18 cellular contexts compared by ENCODE assay signal in genomic region chr6:17968081-17968518, GRCh38. TPM values are rescaled to one million over a fixed set of nuclear protein-coding genes. Genes with fewer than 3 reads are reported as not detected.
DNase-seq lines count a peak whose midpoint lies in the region; ATAC-seq and TF ChIP-seq lines count a peak whose summit lies in the region.
"Had no signal": no experiment of that assay in that cellular context is flagged by ENCODE, and none has a peak within 500 bp of the region (broad histone marks: within the 10 kb centered on the region; RNA-seq: fewer than 3 reads in every experiment).

No MANE protein-coding gene starts in this region.

- no peak overlapping the region for H4K5ac ChIP-seq in H9 (ENCODE audit: insufficient read length, low read depth, low read length)

- H3K4me3 ChIP-seq in SK-N-SH (ENCODE audit: low read depth in 2 of 2, low read length in 1 of 2) = no peak overlapping the region
- no peak overlapping the region for H3K4me3 ChIP-seq in epithelial cell of esophagus (ENCODE audit: low read length)
- no peak overlapping the region for H3K4me3 ChIP-seq in gastrocnemius medialis
- H3K4me3 ChIP-seq: heart left ventricle, left lung, skin epidermis, stomach had no signal

- no peak overlapping the region for H3K56ac ChIP-seq in H9 (ENCODE audit: insufficient read length, low read depth, low read length)

- WGBS in H9 (ENCODE audit: extremely low coverage, insufficient read length, low lambda C conversion rate) = no CpG with 5 or more reads among the region's 2 CpGs
- WGBS in SK-N-SH (ENCODE audit: low lambda C conversion rate) = 93% methylated on average over 2 of the region's 2 CpGs

- H3K9me3 ChIP-seq in H9 (ENCODE audit: control insufficient read depth, low read depth, low read length) (no peaks in the 10 kb centered on the region), SK-N-SH (no peaks in the 10 kb centered on the region), gastrocnemius medialis (no peaks in the 10 kb centered on the region)
- H3K9me3 ChIP-seq: heart left ventricle, left lung, stomach had no signal

- no peaks in the 10 kb centered on the region for H3K27me3 Mint-ChIP-seq in H9 (ENCODE audit: low read depth)
- peaks cover 1 to 6% (median 3%) of the 10 kb centered on the region in 3 donors for H3K27me3 Mint-ChIP-seq in immature natural killer cell (ENCODE audit: low read depth in 3 of 3)

- H3K4ac ChIP-seq in H9 (ENCODE audit: low read depth, low read length) = no peak overlapping the region

- ATAC-seq in gastrocnemius medialis (peak; percentile 75 to 85), GM18867 (IDR thresholded peaks at IDR 0.05; ENCODE audit: unreplicated experiment) (no peak)
- ATAC-seq: left lung; natural killer cell treated with Interleukin-12 subunit alpha and Interleukin-12 subunit beta and Interleukin-15 and Interleukin-18, amount 100 ng/mL, for 72 hours; Right ventricle myocardium inferior had no signal

- H3K4me1 Mint-ChIP-seq in H9 = peaks cover 35 to 39% of the 10 kb centered on the region in 2 experiments
- H3K4me1 Mint-ChIP-seq in immature natural killer cell = peaks cover 27 to 31% of the 10 kb centered on the region in 2 donors

- no peak for TF ChIP-seq EP300 in SK-N-SH (IDR thresholded peaks at IDR 0.05; ENCODE audit: borderline replicate concordance in 1 of 2, low read depth in 1 of 2, low read length in 1 of 2)

- no peak overlapping the region for H2AK5ac ChIP-seq in H9 (ENCODE audit: insufficient read length, low read length)

- no peak overlapping the region for H3K14ac ChIP-seq in H9 (ENCODE audit: insufficient read depth, low read length)

- H4K20me1 ChIP-seq in H9 (ENCODE audit: control insufficient read depth, insufficient read depth, insufficient read length) = no peaks in the 10 kb centered on the region
- peaks cover 4% of the 10 kb centered on the region; the same call in 1 of the 2 replicates for H4K20me1 ChIP-seq in SK-N-SH (ENCODE audit: insufficient read depth)

- no peak for TF ChIP-seq RAD21 in SK-N-SH (IDR thresholded peaks at IDR 0.05; ENCODE audit: low read length)

- H2BK120ac ChIP-seq in H9 (ENCODE audit: low read depth, low read length, poor library complexity, severe bottlenecking) = no peak overlapping the region

- H3F3A ChIP-seq in SK-N-SH (replicated peaks; ENCODE audit: insufficient read depth) = peaks cover 57% of the 10 kb centered on the region

- H3K4me3 Mint-ChIP-seq in H9 = no peak overlapping the region
- H3K4me3 Mint-ChIP-seq in immature natural killer cell = no peak overlapping the region
- H3K4me3 Mint-ChIP-seq: CD4-positive, alpha-beta T cell; natural killer cell treated with Interleukin-12 subunit alpha and Interleukin-12 subunit beta and Interleukin-15 and Interleukin-18, amount 100 ng/mL, for 72 hours had no signal

- no peak overlapping the region for H2BK12ac ChIP-seq in H9 (ENCODE audit: insufficient read length, low read depth, low read length)

- POLR2A ChIA-PET in SK-N-SH (lab: Yijun Ruan, JAX) = no interaction called here

- no peaks in the 10 kb centered on the region for H3K23me2 ChIP-seq in H9 (ENCODE audit: insufficient read length, low read depth, low read length, poor library complexity, severe bottlenecking)

- H3K4me1 ChIP-seq in H9 (ENCODE audit: insufficient read depth, low read length) = peaks cover 3% of the 10 kb centered on the region; the same call in 1 of the 2 replicates
- peaks cover 2 to 57% of the 10 kb centered on the region in 2 experiments for H3K4me1 ChIP-seq in SK-N-SH (ENCODE audit: control insufficient read depth in 1 of 2, insufficient read depth in 2 of 2, low read depth in 1 of 2, low read length in 1 of 2)
- peaks cover 66 to 69% of the 10 kb centered on the region in 2 donors for H3K4me1 ChIP-seq in gastrocnemius medialis

- no peaks in the 10 kb centered on the region for H3K9me2 ChIP-seq in SK-N-SH

- DNase-seq in H9 (no peak), SK-N-SH (no peak), epithelial cell of esophagus (ENCODE audit: low read depth) (peak; percentile 70), gastrocnemius medialis (peak; percentile 36 to 59), immature natural killer cell (no peak), SW 1271 (lab: John Stamatoyannopoulos, UW) (no peak)
- DNase-seq: activated CD8-positive, alpha-beta memory T cell treated with anti-CD3 and anti-CD28 coated beads for 24 hours; activated effector memory CD4-positive, alpha-beta T cell treated with Interleukin-2 at 50 U/mL for 16 hours; CD4-positive, alpha-beta T cell; GOT3; heart left ventricle; left lung; NCI-H2029 treated with DMSO at 0.1 percent for 48 hours; stomach had no signal

- H2BK20ac ChIP-seq in H9 (ENCODE audit: low read depth, low read length, poor library complexity, severe bottlenecking) = no peak overlapping the region

- H3K23ac ChIP-seq in H9 (ENCODE audit: insufficient read length, low read depth, low read length) = no peak overlapping the region

- CTCF ChIA-PET in SK-N-SH (lab: Yijun Ruan, JAX) = no interaction called here

- H4K8ac ChIP-seq in H9 (replicated peaks; ENCODE audit: insufficient read length, low read depth, low read length) = no peak overlapping the region

- peaks cover 3% of the 10 kb centered on the region for H3K79me1 ChIP-seq in H9 (ENCODE audit: insufficient read depth, low read depth, low read length, poor library complexity, severe bottlenecking)

- no peak overlapping the region for H2BK15ac ChIP-seq in H9 (ENCODE audit: low read depth, low read length)

- intact Hi-C loops in gastrocnemius medialis (cut with DNase I; ENCODE audit: low total_unique reads) = no loop called here

- no peak overlapping the region for H3K18ac ChIP-seq in H9 (ENCODE audit: insufficient read length, low read depth, low read length)

- H4K91ac ChIP-seq in H9 (ENCODE audit: insufficient read length, low read depth, low read length) = no peak overlapping the region

- H2AFZ ChIP-seq in H9 (ENCODE audit: low read length) (no peak overlapping the region), SK-N-SH (ENCODE audit: low read depth) (no peak overlapping the region)

- no peak overlapping the region for H3T11ph ChIP-seq in H9 (ENCODE audit: low read length)

- in situ Hi-C loops in gastrocnemius medialis (cut with MboI; ENCODE audit: low sequenced_read_pairs in 4 of 4) = no loop called here

- no peak overlapping the region for H2BK5ac ChIP-seq in H9 (ENCODE audit: insufficient read length, low read length)

- H3K27ac Mint-ChIP-seq in H9 (peak overlapping the region in 2 of 3 experiments; percentile 45 to 62; a peak in 2 of 7 replicates), immature natural killer cell (no peak overlapping the region)
- H3K27ac Mint-ChIP-seq: CD4-positive, alpha-beta T cell; natural killer cell treated with Interleukin-12 subunit alpha and Interleukin-12 subunit beta and Interleukin-15 and Interleukin-18, amount 100 ng/mL, for 72 hours had no signal

- H3K27ac ChIP-seq in H9 (ENCODE audit: insufficient read length, low read depth, low read length) (no peak overlapping the region), SK-N-SH (ENCODE audit: low read depth in 2 of 2, low read length in 1 of 2) (peak overlapping the region in 1 of 2 experiments; percentile 83; a peak in 2 of 4 replicates), gastrocnemius medialis (peak overlapping the region; percentile 4 to 67 (median 41))
- H3K27ac ChIP-seq: stomach had no signal

- no peak for TF ChIP-seq POLR2A in gastrocnemius medialis (IDR thresholded peaks at IDR 0.05)

- TF ChIP-seq CTCF in H9 (conservative IDR thresholded peaks at IDR 0.05) (no peak), SK-N-SH (IDR thresholded peaks at IDR 0.05) (no peak), epithelial cell of esophagus (IDR thresholded peaks at IDR 0.05; ENCODE audit: insufficient read depth, low read depth, low read length, missing control alignments) (no peak), gastrocnemius medialis (IDR thresholded peaks at IDR 0.05 in 4 of 5, conservative IDR thresholded peaks at IDR 0.05 in 1 of 5) (no peak)

- H3K9ac ChIP-seq in H9 (ENCODE audit: extremely low read depth, insufficient read length, low read length) (no peak overlapping the region), SK-N-SH (no peak overlapping the region)

- H3K9me3 Mint-ChIP-seq in H9 = no peaks in the 10 kb centered on the region
- no peaks in the 10 kb centered on the region for H3K9me3 Mint-ChIP-seq in immature natural killer cell
- H3K9me3 Mint-ChIP-seq: CD4-positive, alpha-beta T cell; natural killer cell treated with Interleukin-12 subunit alpha and Interleukin-12 subunit beta and Interleukin-15 and Interleukin-18, amount 100 ng/mL, for 72 hours had no signal

- H3K4me2 ChIP-seq in H9 (ENCODE audit: insufficient read depth, insufficient read length, low read length) (no peak overlapping the region), SK-N-SH (no peak overlapping the region)

- no peaks in the 10 kb centered on the region for H3K36me3 Mint-ChIP-seq in H9 (ENCODE audit: insufficient read depth in 1 of 3, low read depth in 3 of 3)
- no peaks in the 10 kb centered on the region for H3K36me3 Mint-ChIP-seq in immature natural killer cell
- H3K36me3 Mint-ChIP-seq: natural killer cell treated with Interleukin-12 subunit alpha and Interleukin-12 subunit beta and Interleukin-15 and Interleukin-18, amount 100 ng/mL, for 72 hours had no signal

- H3K79me2 ChIP-seq in H9 (ENCODE audit: insufficient read depth, low read length) = peaks cover 4% of the 10 kb centered on the region; the same call in 1 of the 2 replicates
- H3K79me2 ChIP-seq in SK-N-SH (ENCODE audit: insufficient read depth) = peaks cover 98% of the 10 kb centered on the region

- H3K36me3 ChIP-seq in SK-N-SH (replicated peaks in 1 of 2; ENCODE audit: control insufficient read depth in 1 of 2, insufficient read depth in 2 of 2, low read length in 1 of 2) = no peaks in the 10 kb centered on the region
- no peaks in the 10 kb centered on the region for H3K36me3 ChIP-seq in gastrocnemius medialis
- H3K36me3 ChIP-seq: heart left ventricle, left lung, stomach had no signal

- H3K27me3 ChIP-seq in H9 (ENCODE audit: insufficient read depth, low read length) (no peaks in the 10 kb centered on the region), SK-N-SH (ENCODE audit: insufficient read depth) (no peaks in the 10 kb centered on the region), gastrocnemius medialis (no peaks in the 10 kb centered on the region)
- H3K27me3 ChIP-seq: heart left ventricle, left lung, stomach had no signal

RNA-seq across cellular contexts. Expression of gene KIF13A, which starts 19.3 kb away (rescaled TPM):
- total RNA-seq in H9 (2021) (38.2 and 43.1 TPM in 2 replicates), gastrocnemius medialis (10 to 100 TPM; 47.4 to 72.9 (median 63.8) TPM)
- polyA plus RNA-seq in SK-N-SH (2012; rRNA removed) (18.2 and 23.1 TPM in 2 replicates), immature natural killer cell (1 to 10 TPM in 1 of 3 donors, under 1 TPM in 2; 0.50 to 1.1 (median 0.92) TPM)
- polyA plus RNA-seq in SK-N-SH (2012; cell fraction: cytosol; rRNA removed) = 20.1 and 21.5 TPM in 2 replicates
- polyA plus RNA-seq in SK-N-SH (2012; cell fraction: nucleus; rRNA removed) = 14.1 and 23.0 TPM in 2 replicates

Comparison
In these comparisons a context has a peak if more than half of its experiments do, and no peak if none do; other contexts are left out.
1. DNase-seq: peak in epithelial cell of esophagus (single experiment) and gastrocnemius medialis (2 of 2); none in H9 (single experiment), SK-N-SH (single experiment), immature natural killer cell (0 of 3) and SW 1271 (0 of 2).
2. H3K27ac Mint-ChIP-seq: peak in H9 (2 of 3); none in immature natural killer cell (0 of 6).